In the genomic region with DNA sequence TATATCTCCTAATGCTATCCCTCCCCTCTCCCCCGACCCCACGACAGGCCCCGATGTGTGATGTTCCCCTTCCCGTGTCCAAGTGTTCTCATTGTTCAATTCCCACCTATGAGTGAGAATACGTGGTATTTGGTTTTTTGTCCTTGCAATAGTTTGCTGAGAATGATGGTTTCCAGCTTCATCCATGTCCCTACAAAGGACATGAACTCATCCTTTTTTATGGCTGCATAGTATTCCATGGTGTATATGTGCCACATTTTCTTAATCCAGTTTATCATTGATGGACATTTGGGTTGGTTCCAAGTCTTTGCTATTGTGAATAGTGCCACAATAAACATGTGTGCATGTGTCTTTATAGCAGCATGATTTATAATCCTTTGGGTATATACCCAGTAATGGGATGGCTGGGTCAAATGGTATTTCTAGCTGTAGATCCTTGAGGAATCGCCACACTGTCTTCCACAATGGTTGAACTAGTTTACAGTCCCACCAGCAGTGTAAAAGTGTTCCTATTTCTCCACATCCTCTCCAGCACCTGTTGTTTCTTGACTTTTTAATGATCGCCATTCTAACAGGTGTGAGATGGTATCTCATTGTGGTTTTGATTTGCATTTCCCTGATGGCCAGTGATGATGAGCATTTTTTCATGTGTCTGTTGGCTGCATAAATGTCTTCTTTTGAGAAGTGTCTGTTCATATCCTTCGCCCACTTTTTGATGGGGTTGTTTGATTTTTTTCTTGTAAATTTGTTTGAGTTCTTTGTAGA, we compare ENCODE assay signal across 4 cellular contexts. TPM values are rescaled to one million over a fixed set of nuclear protein-coding genes. Genes with fewer than 3 reads are reported as not detected.
DNase-seq lines count a peak whose midpoint lies in the region; ATAC-seq, FAIRE-seq and TF ChIP-seq lines count a peak whose summit lies in the region.
"Not testable (repeated sequence)": the region's sequence is repeated elsewhere in the genome, so short reads cannot be mapped to it uniquely, and the experiment has no call there.

No MANE protein-coding gene starts in this region.

- in situ Hi-C loops in K562 (cut with MboI): not testable (repeated sequence)

- ATAC-seq in K562: not testable (repeated sequence)

- not testable (repeated sequence) for H3K9me3 Mint-ChIP-seq in activated naive CD4-positive, alpha-beta T cell treated with anti-CD3 and anti-CD28 coated beads, Interleukin-2, amount 50 U/mL, for 24 hours; progenitor cell of endocrine pancreas (ENCODE audit: low read depth)

- not testable (repeated sequence) for H3K27me3 ChIP-seq in K562 (ENCODE audit: control insufficient read depth in 2 of 2, insufficient read depth in 2 of 2, low read length in 2 of 2)

- not testable (repeated sequence) for BruUV-seq in K562 (replicated peaks; lab: Mats Ljungman, UMichigan)

- H3K4me1 ChIP-seq in HEK293 (ENCODE audit: control insufficient read depth, insufficient read depth, low read length): peaks cover 15% of the 10 kb centered on the region; the same call in 1 of the 2 replicates
- H3K4me1 ChIP-seq in K562 (replicated peaks in 1 of 2; ENCODE audit: control insufficient read depth in 2 of 2, insufficient read depth in 2 of 2, low read length in 2 of 2): peaks cover 2 to 11% of the 10 kb centered on the region in 2 experiments; a peak in 2 of 5 replicates

- peaks cover 76% of the 10 kb centered on the region for H3K79me2 ChIP-seq in K562 (ENCODE audit: control insufficient read depth, insufficient read depth, low read length)

- not testable (repeated sequence) for H3K4me3 Mint-ChIP-seq in activated naive CD4-positive, alpha-beta T cell treated with anti-CD3 and anti-CD28 coated beads, Interleukin-2, amount 50 U/mL, for 24 hours; progenitor cell of endocrine pancreas (ENCODE audit: low read depth)

- H3K27ac ChIP-seq in HEK293 (ENCODE audit: extremely low read depth, low read depth, low read length); K562 (ENCODE audit: extremely low read depth, low read depth, low read length): not testable (repeated sequence)

- not testable (repeated sequence) for H3K36me3 Mint-ChIP-seq in activated naive CD4-positive, alpha-beta T cell treated with anti-CD3 and anti-CD28 coated beads, Interleukin-2, amount 50 U/mL, for 24 hours
- peaks cover 13% of the 10 kb centered on the region for H3K36me3 Mint-ChIP-seq in progenitor cell of endocrine pancreas (ENCODE audit: insufficient read depth)

- POLR2A ChIA-PET in HEK293 (lab: Yijun Ruan, JAX); K562 (lab: Yijun Ruan, JAX): not testable (repeated sequence)

- not testable (repeated sequence) for H3K9me3 ChIP-seq in HEK293 (ENCODE audit: control insufficient read depth, insufficient read depth, low read depth, low read length); K562 (replicated peaks; ENCODE audit: control insufficient read depth, insufficient read depth, low read depth, low read length)

- WGBS in K562 (ENCODE audit: insufficient coverage, low coverage, missing lambda C conversion rate): 84% methylated on average over 5 of the region's 8 CpGs

- TF ChIP-seq CTCF in HEK293 (tag by site-specific recombination; IDR thresholded peaks at IDR 0.05); K562 (IDR thresholded peaks at IDR 0.05 in 2 of 3, conservative IDR thresholded peaks at IDR 0.05 in 1 of 3; ENCODE audit: insufficient read depth in 2 of 3, low read depth in 1 of 3, low read length in 3 of 3); progenitor cell of endocrine pancreas (IDR thresholded peaks at IDR 0.05; ENCODE audit: unreplicated experiment): not testable (repeated sequence)

- intact Hi-C loops in K562 (cut with micrococcal nuclease): not testable (repeated sequence)

- H3K4me2 ChIP-seq in K562 (ENCODE audit: insufficient read depth, low read length): not testable (repeated sequence)

- not testable (repeated sequence) for H3K36me3 ChIP-seq in HEK293 (ENCODE audit: control insufficient read depth in 2 of 2, insufficient read depth in 1 of 2, low read length in 2 of 2); K562 (ENCODE audit: control insufficient read depth, insufficient read depth, low read length)

- not testable (repeated sequence) for H3K9ac ChIP-seq in K562 (ENCODE audit: insufficient read depth in 1 of 2, low read depth in 2 of 2, low read length in 2 of 2)

- not testable (repeated sequence) for H4K20me1 ChIP-seq in K562 (replicated peaks; ENCODE audit: control insufficient read depth, insufficient read depth, low read length)

- not testable (repeated sequence) for H3K9me1 ChIP-seq in K562 (ENCODE audit: control insufficient read depth, insufficient read depth, low read length)

- peak overlapping the region; percentile 76 for H3K27ac Mint-ChIP-seq in activated naive CD4-positive, alpha-beta T cell treated with anti-CD3 and anti-CD28 coated beads, Interleukin-2, amount 50 U/mL, for 24 hours
- peak overlapping the region; percentile 84 for H3K27ac Mint-ChIP-seq in progenitor cell of endocrine pancreas

- not testable (repeated sequence) for TF ChIP-seq POLR2A in K562 (conservative IDR thresholded peaks at IDR 0.05)

- not testable (repeated sequence) for H3K4me3 ChIP-seq in HEK293 (ENCODE audit: low read depth, low read length); K562

- TF ChIP-seq EP300 in K562 (IDR thresholded peaks at IDR 0.05; ENCODE audit: low read length): not testable (repeated sequence)

- TF ChIP-seq RAD21 in K562 (CRISPR knock-in tag; conservative IDR thresholded peaks at IDR 0.05 in 1 of 2, IDR thresholded peaks at IDR 0.05 in 1 of 2): not testable (repeated sequence)

- CTCF ChIA-PET in HEK293 (lab: Yijun Ruan, JAX): interaction anchor here (1.8 kb wide), 1 partner anchor 12 kb away, joined by 11 read pairs; no protein-coding TSS in a partner anchor
- CTCF ChIA-PET in K562 (lab: Yijun Ruan, JAX; ENCODE audit: low intra/inter-chr PET ratio): not testable (repeated sequence)

- not testable (repeated sequence) for FAIRE-seq in K562 (lab: Jason Lieb, UNC)

- not testable (repeated sequence) for H2AFZ ChIP-seq in K562 (ENCODE audit: low read depth, low read length)

- peaks cover 57% of the 10 kb centered on the region for H3K4me1 Mint-ChIP-seq in activated naive CD4-positive, alpha-beta T cell treated with anti-CD3 and anti-CD28 coated beads, Interleukin-2, amount 50 U/mL, for 24 hours
- peaks cover 12% of the 10 kb centered on the region for H3K4me1 Mint-ChIP-seq in progenitor cell of endocrine pancreas (ENCODE audit: low read depth)

- not testable (repeated sequence) for H3K27me3 Mint-ChIP-seq in activated naive CD4-positive, alpha-beta T cell treated with anti-CD3 and anti-CD28 coated beads, Interleukin-2, amount 50 U/mL, for 24 hours; progenitor cell of endocrine pancreas

- DNase-seq in K562 (ENCODE audit: extremely low read depth in 1 of 4, low spot score in 3 of 4); progenitor cell of endocrine pancreas (ENCODE audit: low spot score, unreplicated experiment): not testable (repeated sequence)

TF ChIP-seq in HEK293, 187 proteins besides CTCF, POLR2A, EP300 and RAD21:
- TF ChIP-seq, protein P1, sequence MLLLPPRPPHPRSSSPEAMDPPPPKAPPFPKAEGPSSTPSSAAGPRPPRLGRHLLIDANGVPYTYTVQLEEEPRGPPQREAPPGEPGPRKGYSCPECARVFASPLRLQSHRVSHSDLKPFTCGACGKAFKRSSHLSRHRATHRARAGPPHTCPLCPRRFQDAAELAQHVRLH (tag by site-specific recombination; IDR thresholded peaks at IDR 0.05): peak; percentile 15; the same call in 1 of the 2 replicates
- TF ChIP-seq ZNF184 (tag by site-specific recombination; IDR thresholded peaks at IDR 0.05) (0 out of 2 replicates have a peak, but pooled peaks have one; percentile 62), SCRT2 (tag by site-specific recombination; IDR thresholded peaks at IDR 0.05) (peak; percentile 74), ZNF146 (tag by site-specific recombination; IDR thresholded peaks at IDR 0.05) (peak; percentile 73)

TF ChIP-seq in K562, 482 proteins besides CTCF, POLR2A, EP300 and RAD21 (continues in another document):
- TF ChIP-seq BCOR (IDR thresholded peaks at IDR 0.05): peak; percentile 52; the same call in 1 of the 2 replicates

RNA-seq across cellular contexts. Expression of a gene that starts 20.2 kb away (rescaled TPM):
- 59.6 and 95.0 TPM in 2 replicates for total RNA-seq in K562 (2011; cell fraction: chromatin; rRNA removed; ENCODE audit: low replicate concordance)
- 20.0 and 25.8 TPM in 2 replicates for total RNA-seq in K562 (2011; cell fraction: nucleolus; rRNA removed)
- total RNA-seq in K562 (2011; cell fraction: nucleoplasm; rRNA removed): 38.7 and 54.7 TPM in 2 replicates
- 12.1 and 12.2 TPM in 2 replicates for total RNA-seq in K562 (2014; rRNA removed)
- 27.0 and 27.1 TPM in 2 replicates for total RNA-seq in K562 (2014; rRNA removed; fragmentation: Illumina TruSeq; extraction: Trizol)
- total RNA-seq in K562 (2015; rRNA removed; fragmentation: Illumina TruSeq; extraction: Trizol): 21.5 and 22.9 TPM in 2 replicates
- total RNA-seq in K562 (2021): 28.6 and 29.7 TPM in 2 replicates
- polyA plus RNA-seq in K562 (2011; rRNA removed): 15.4 and 25.4 TPM in 2 replicates
- 7.2 and 9.5 TPM in 2 replicates for polyA plus RNA-seq in K562 (2011; cell fraction: cytosol; rRNA removed)
- polyA plus RNA-seq in K562 (2011; cell fraction: nucleus; rRNA removed): 7.9 and 10.6 TPM in 2 replicates
- 4.2 and 6.3 TPM in 2 replicates for polyA plus RNA-seq in K562 (2012)
- 10.3 and 12.8 TPM in 2 replicates for polyA plus RNA-seq in K562 (2014; fragmentation: Illumina TruSeq; extraction: Trizol)
- polyA plus RNA-seq in K562 (2014; fragmentation: Nextera tagmentation; extraction: Ambion mirVana): 10 to 100 TPM; 29.4 to 63.3 TPM
- polyA plus RNA-seq in K562 (2014; rRNA removed): 8.9 and 12.6 TPM in 2 replicates
- 84.0 and 84.7 TPM in 2 replicates for polyA minus RNA-seq in K562 (2011; rRNA and poly(A)+ RNA removed)
- polyA minus RNA-seq in K562 (2011; cell fraction: cytosol; rRNA and poly(A)+ RNA removed): 17.6 and 25.5 TPM in 2 replicates
- polyA minus RNA-seq in K562 (2011; cell fraction: nucleus; rRNA and poly(A)+ RNA removed): 28.4 and 38.2 TPM in 2 replicates
- total RNA-seq in progenitor cell of endocrine pancreas: 26.0 and 29.3 TPM in 2 replicates
